In genomic region chr17:2894782-2895181, GRCh38 we compare ENCODE assay signal across 31 cellular contexts.
DNase-seq lines count a peak whose midpoint lies in the region; TF ChIP-seq lines count a peak whose summit lies in the region.
"Had no signal": no experiment of that assay in that cellular context is flagged by ENCODE, and none has a peak within 500 bp of the region (broad histone marks: within the 10 kb centered on the region; RNA-seq: fewer than 3 reads in every experiment).

No MANE protein-coding gene starts in this region.

- H3K9me3 Mint-ChIP-seq in progenitor cell of endocrine pancreas (ENCODE audit: low read depth): peaks cover 7% of the 10 kb centered on the region
- H3K9me3 Mint-ChIP-seq: activated naive CD8-positive, alpha-beta T cell treated with anti-CD3 and anti-CD28 coated beads, Interleukin-2, amount 50 U/mL, for 24 hours; dendritic cell treated with granulocyte-macrophage colony-stimulating factor and Interleukin-4, amounts not matched to agents 40 ng/mL and 50 ng/mL, for 4 days; neural crest cell; T-helper 1 cell treated with Interleukin-12 subunit alpha and Interleukin-12 subunit beta and Interleukin-4 antibody, amounts not matched to agents 30 μg/mL and 1 μg/mL, for 36 hours had no signal

- H3K4me1 Mint-ChIP-seq in progenitor cell of endocrine pancreas (ENCODE audit: low read depth): peaks cover 45% of the 10 kb centered on the region
- H3K4me1 Mint-ChIP-seq: neural crest cell had no signal

- no peaks in the 10 kb centered on the region for H4K20me1 ChIP-seq in hepatocyte (ENCODE audit: insufficient read depth, poor library complexity, severe bottlenecking)

- H3K9me3 ChIP-seq in hepatocyte (ENCODE audit: low read depth): no peaks in the 10 kb centered on the region
- H3K9me3 ChIP-seq: A549, MG63, upper lobe of left lung had no signal

- H3K9me2 ChIP-seq in hepatocyte (replicated peaks; ENCODE audit: insufficient read depth): no peaks in the 10 kb centered on the region

- peaks cover 12% of the 10 kb centered on the region for H3K4me1 ChIP-seq in hepatocyte (ENCODE audit: insufficient read depth)
- H3K4me1 ChIP-seq: upper lobe of left lung had no signal

- WGBS in hepatocyte (ENCODE audit: low lambda C conversion rate, missing lambda C conversion rate): 83% methylated on average over 17 of the region's 17 CpGs

- H3K36me3 Mint-ChIP-seq in progenitor cell of endocrine pancreas (ENCODE audit: insufficient read depth): peaks cover 20% of the 10 kb centered on the region

- peak overlapping the region; percentile 87 for H3K27ac ChIP-seq in hepatocyte
- no peak overlapping the region for H3K27ac ChIP-seq in substantia nigra (ENCODE audit: low read depth, low read length, poor library complexity, severe bottlenecking)
- H3K27ac ChIP-seq: upper lobe of left lung had no signal

- H3K27ac Mint-ChIP-seq in progenitor cell of endocrine pancreas: peak overlapping the region; percentile 90
- H3K27ac Mint-ChIP-seq: activated naive CD8-positive, alpha-beta T cell treated with anti-CD3 and anti-CD28 coated beads, Interleukin-2, amount 50 U/mL, for 24 hours; dendritic cell treated with granulocyte-macrophage colony-stimulating factor and Interleukin-4, amounts not matched to agents 40 ng/mL and 50 ng/mL, for 4 days; T-helper 1 cell treated with Interleukin-12 subunit alpha and Interleukin-12 subunit beta and Interleukin-4 antibody, amounts not matched to agents 30 μg/mL and 1 μg/mL, for 36 hours had no signal

- peak overlapping the region; percentile 59 for H3K4me2 ChIP-seq in hepatocyte
- H3K4me2 ChIP-seq: A549 had no signal

- no peaks in the 10 kb centered on the region for H3K36me3 ChIP-seq in hepatocyte (replicated peaks; ENCODE audit: insufficient read depth, low read depth)
- H3K36me3 ChIP-seq: MG63, upper lobe of left lung had no signal

- no peak for TF ChIP-seq CTCF in hepatocyte (IDR thresholded peaks at IDR 0.05; ENCODE audit: poor library complexity)
- no peak for TF ChIP-seq CTCF in progenitor cell of endocrine pancreas (IDR thresholded peaks at IDR 0.05; ENCODE audit: unreplicated experiment)

- H2AFZ ChIP-seq in hepatocyte: no peak overlapping the region

- no peaks in the 10 kb centered on the region for H3K27me3 Mint-ChIP-seq in progenitor cell of endocrine pancreas
- H3K27me3 Mint-ChIP-seq: activated naive CD8-positive, alpha-beta T cell treated with anti-CD3 and anti-CD28 coated beads, Interleukin-2, amount 50 U/mL, for 24 hours; dendritic cell treated with granulocyte-macrophage colony-stimulating factor and Interleukin-4, amounts not matched to agents 40 ng/mL and 50 ng/mL, for 4 days had no signal

- H3K79me2 ChIP-seq in hepatocyte: peaks cover 3% of the 10 kb centered on the region

- no peaks in the 10 kb centered on the region for H3K27me3 ChIP-seq in hepatocyte
- H3K27me3 ChIP-seq: MG63, upper lobe of left lung had no signal

- peak overlapping the region; percentile 29 for H3K4me3 Mint-ChIP-seq in progenitor cell of endocrine pancreas (ENCODE audit: low read depth)
- H3K4me3 Mint-ChIP-seq: activated naive CD8-positive, alpha-beta T cell treated with anti-CD3 and anti-CD28 coated beads, Interleukin-2, amount 50 U/mL, for 24 hours; dendritic cell treated with granulocyte-macrophage colony-stimulating factor and Interleukin-4, amounts not matched to agents 40 ng/mL and 50 ng/mL, for 4 days; neural crest cell; T-helper 1 cell treated with Interleukin-12 subunit alpha and Interleukin-12 subunit beta and Interleukin-4 antibody, amounts not matched to agents 30 μg/mL and 1 μg/mL, for 36 hours had no signal

- H3K4me3 ChIP-seq in hepatocyte: no peak overlapping the region
- H3K4me3 ChIP-seq: A549, MG63, upper lobe of left lung had no signal

- DNase-seq in COLO668 (lab: John Stamatoyannopoulos, UW; ENCODE audit: unreplicated experiment) (peak; percentile 64), HT-29 (ENCODE audit: low spot score) (peak; percentile 13), hepatocyte (ENCODE audit: low spot score) (peak; percentile 67), progenitor cell of endocrine pancreas (ENCODE audit: low spot score, unreplicated experiment) (no peak), substantia nigra (lab: John Stamatoyannopoulos, UW) (no peak), COLO829 (ENCODE audit: low spot score) (no peak)
- no peak for DNase-seq in activated CD8-positive, alpha-beta memory T cell treated with anti-CD3 and anti-CD28 coated beads, Interleukin-2, amount 50 U/mL, for 48 hours
- no peak for DNase-seq in activated effector memory CD4-positive, alpha-beta T cell treated with Interleukin-2 at 50 U/mL for 16 hours
- DNase-seq: activated CD4-positive, alpha-beta T cell treated with anti-CD3 and anti-CD28 coated beads, Interleukin-2, amount 50 U/mL, for 1 hour; activated CD4-positive, CD25-positive, alpha-beta regulatory T cell; activated naive CD4-positive, alpha-beta T cell; activated naive CD8-positive, alpha-beta T cell treated with anti-CD3 and anti-CD28 coated beads, Interleukin-2, amount 50 U/mL, for 24 hours; activated T-cell treated with anti-CD3 and anti-CD28 coated beads, Interleukin-2, amount 50 U/mL, for 48 hours; caudate nucleus; EL; GOT3; KBM-7; mammary epithelial cell; MG63; NCI-H1930; NCI-H524 treated with DMSO at 0.1 percent for 48 hours; PC-3; posterior cingulate gyrus; right cardiac atrium; Right ventricle myocardium superior; stimulated activated CD4-positive, alpha-beta T cell treated with anti-CD3 and anti-CD28 coated beads, Interleukin-2, amount 100 ng/mL, for 48 hours; upper lobe of left lung had no signal

Comparison
In these comparisons a context has a peak if more than half of its experiments do, and no peak if none do; other contexts are left out.
1. DNase-seq: peak in COLO668 (single experiment), HT-29 (single experiment) and hepatocyte (single experiment); none in progenitor cell of endocrine pancreas (single experiment), activated CD8-positive, alpha-beta memory T cell treated with anti-CD3 and anti-CD28 coated beads, Interleukin-2, amount 50 U/mL, for 48 hours (single experiment), substantia nigra (0 of 49), COLO829 (single experiment) and activated effector memory CD4-positive, alpha-beta T cell treated with Interleukin-2 at 50 U/mL for 16 hours (single experiment).